In the genomic region with DNA sequence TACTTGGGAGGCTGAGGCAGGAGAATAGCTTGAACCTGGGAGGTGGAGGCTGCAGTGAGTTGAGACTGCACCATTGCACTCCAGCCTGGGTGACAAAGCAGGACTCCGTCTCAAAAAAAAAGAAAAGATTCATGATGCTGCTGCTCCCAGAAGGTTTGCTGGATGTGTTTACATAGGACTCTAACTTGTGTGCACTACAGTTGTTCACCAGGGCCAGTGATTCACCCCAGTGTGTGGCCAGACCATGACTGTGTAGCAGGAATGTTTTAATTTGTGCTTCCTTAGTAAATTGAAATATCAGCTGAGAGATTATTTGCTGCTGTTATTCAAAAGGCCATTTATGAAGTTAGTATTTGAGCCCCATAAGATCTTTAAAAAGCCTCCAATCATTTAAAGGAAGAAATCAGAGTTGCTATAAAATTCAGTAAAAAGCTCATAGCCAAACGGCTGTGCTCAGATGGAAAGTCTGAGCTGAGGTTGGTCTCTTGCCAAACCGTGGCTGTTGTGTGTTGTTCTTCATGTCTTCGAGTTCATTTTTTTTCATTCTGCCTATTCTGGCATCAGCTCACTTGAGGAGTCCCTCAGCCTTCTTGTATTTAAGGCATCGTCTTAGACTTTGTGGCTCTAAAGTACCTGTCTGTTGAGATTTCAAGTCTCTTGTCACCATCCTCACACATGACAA, we compare ENCODE assay signal across 15 cellular contexts. TPM values are rescaled to one million over a fixed set of nuclear protein-coding genes. Genes with fewer than 3 reads are reported as not detected.
A peak's percentile ranks its signal among the peaks of the same experiment; 100 is the strongest.
DNase-seq lines count a peak whose midpoint lies in the region; ATAC-seq and TF ChIP-seq lines count a peak whose summit lies in the region.
"Had no signal": no experiment of that assay in that cellular context is flagged by ENCODE, and none has a peak within 500 bp of the region (broad histone marks: within the 10 kb centered on the region; RNA-seq: fewer than 3 reads in every experiment).

No MANE protein-coding gene starts in this region.

- WGBS in body of pancreas, 2 donors: 61 to 66% methylated on average over 5 of the region's 5 CpGs

- H3K27me3 ChIP-seq in adipocyte (replicated peaks; ENCODE audit: control insufficient read depth, insufficient read depth, low read length) (no peaks in the 10 kb centered on the region), upper lobe of right lung (no peaks in the 10 kb centered on the region), body of pancreas (no peaks in the 10 kb centered on the region)
- H3K27me3 ChIP-seq: heart right ventricle had no signal

- H3K36me3 ChIP-seq in adipocyte (ENCODE audit: control insufficient read depth, insufficient read depth, low read length, severe bottlenecking): peaks cover 35% of the 10 kb centered on the region
- H3K36me3 ChIP-seq in upper lobe of right lung: peaks cover 22% of the 10 kb centered on the region
- H3K36me3 ChIP-seq in body of pancreas (replicated peaks in 1 of 2; ENCODE audit: insufficient read depth in 1 of 2, low read depth in 2 of 2): peaks cover 0 to 7% of the 10 kb centered on the region in 2 donors

- TF ChIP-seq CTCF in upper lobe of right lung (IDR thresholded peaks at IDR 0.05): no peak
- no peak for TF ChIP-seq CTCF in body of pancreas (IDR thresholded peaks at IDR 0.05)

- no peak for ATAC-seq in upper lobe of right lung
- ATAC-seq in body of pancreas: no peak
- no peak for ATAC-seq in HG02763 (IDR thresholded peaks at IDR 0.05; ENCODE audit: unreplicated experiment)
- ATAC-seq: activated naive CD8-positive, alpha-beta T cell treated with anti-CD3 and anti-CD28 coated beads, Interleukin-2, amount 50 U/mL, for 24 hours; GM12878; heart right ventricle had no signal

- peak; percentile 67 for DNase-seq in DMS53 (lab: John Stamatoyannopoulos, UW)
- no peak for DNase-seq in DMS53 treated with DMSO at 0.1 percent for 48 hours (lab: John Stamatoyannopoulos, UW; ENCODE audit: unreplicated experiment)
- peak; percentile 71 for DNase-seq in adipocyte (ENCODE audit: low read depth)
- DNase-seq in glomerular visceral epithelial cell (ENCODE audit: extremely low spot score): peak; percentile 55
- DNase-seq in superior temporal gyrus (ENCODE audit: extremely low spot score): peak; percentile 70
- no peak for DNase-seq in upper lobe of right lung
- DNase-seq in body of pancreas: no peak
- DNase-seq: activated CD4-positive, alpha-beta T cell treated with anti-CD3 and anti-CD28 coated beads, Interleukin-2, amount 50 U/mL, for 4 hours; activated naive CD8-positive, alpha-beta T cell treated with anti-CD3 and anti-CD28 coated beads, Interleukin-2, amount 50 U/mL, for 24 hours; heart right ventricle; NCI-H1048; OCI-M1 had no signal

- H3K9ac ChIP-seq in adipocyte (ENCODE audit: low read length): peak overlapping the region; percentile 40

- H3K4me1 ChIP-seq in adipocyte (ENCODE audit: control insufficient read depth, insufficient read depth, low read length) (peaks cover 17% of the 10 kb centered on the region), upper lobe of right lung (peaks cover 7% of the 10 kb centered on the region), body of pancreas (no peaks in the 10 kb centered on the region)

- no peak for TF ChIP-seq POLR2A in body of pancreas (IDR thresholded peaks at IDR 0.05)

- H3K9me3 ChIP-seq in adipocyte (ENCODE audit: control insufficient read depth, low read length) (no peaks in the 10 kb centered on the region), upper lobe of right lung (no peaks in the 10 kb centered on the region), body of pancreas (no peaks in the 10 kb centered on the region)
- H3K9me3 ChIP-seq: heart right ventricle had no signal

- H3K27ac ChIP-seq in upper lobe of right lung: no peak overlapping the region
- H3K27ac ChIP-seq in body of pancreas: no peak overlapping the region
- H3K27ac ChIP-seq: 22Rv1 had no signal

- H3K4me3 ChIP-seq in adipocyte (ENCODE audit: low read length) (peak overlapping the region; percentile 47), upper lobe of right lung (no peak overlapping the region), body of pancreas (no peak overlapping the region)
- H3K4me3 ChIP-seq: GM12878, heart right ventricle had no signal

- intact Hi-C loops in upper lobe of right lung (cut with DNase I): no loop called here
- intact Hi-C loops in body of pancreas (cut with DNase I): no loop called here

RNA-seq across cellular contexts. Expression of gene PGD, which starts 18.1 kb away (rescaled TPM):
- total RNA-seq in upper lobe of right lung: 166 TPM
- 10 to 100 TPM; 46.7 to 61.3 TPM for total RNA-seq in body of pancreas

RNA-seq across cellular contexts. Expression of gene CENPS, which starts 49.5 kb away (rescaled TPM):
- total RNA-seq in upper lobe of right lung (10.2 TPM), body of pancreas (10 to 100 TPM in 1 of 2 donors, 1 to 10 TPM in 1; 8.2 to 11.4 TPM)

Comparison
In these comparisons a context has a peak if more than half of its experiments do, and no peak if none do; other contexts are left out.
1. DNase-seq: peak in DMS53 (single experiment), adipocyte (single experiment), glomerular visceral epithelial cell (single experiment) and superior temporal gyrus (single experiment); none in DMS53 treated with DMSO at 0.1 percent for 48 hours (single experiment), upper lobe of right lung (single experiment) and body of pancreas (0 of 4).